Comparison of ENCODE assay signal across 17 cellular contexts in genomic region chr14:63282997-63283396, GRCh38.
DNase-seq lines count a peak whose midpoint lies in the region; ATAC-seq and TF ChIP-seq lines count a peak whose summit lies in the region.
"Had no signal": no experiment of that assay in that cellular context is flagged by ENCODE, and none has a peak within 500 bp of the region (broad histone marks: within the 10 kb centered on the region; RNA-seq: fewer than 3 reads in every experiment).

No MANE protein-coding gene starts in this region.

- TF ChIP-seq CTCF in AG10803 (conservative IDR thresholded peaks at IDR 0.05; ENCODE audit: low read length), result no peak
- TF ChIP-seq CTCF in foreskin fibroblast (IDR thresholded peaks at IDR 0.05; ENCODE audit: low read depth, low read length), result no peak

- DNase-seq in AG10803 (ENCODE audit: low read depth) (no peak), foreskin fibroblast (peak in 1 of 2 donors; percentile 30), DMS79 (lab: John Stamatoyannopoulos, UW) (no peak), kidney tubule cell (ENCODE audit: low spot score) (no peak), COLO668 (lab: John Stamatoyannopoulos, UW; ENCODE audit: unreplicated experiment) (no peak)
- DNase-seq: activated CD8-positive, alpha-beta memory T cell treated with anti-CD3 and anti-CD28 coated beads, Interleukin-2, amount 50 U/mL, for 4 hours; activated naive CD8-positive, alpha-beta T cell treated with anti-CD3 and anti-CD28 coated beads, Interleukin-2, amount 50 U/mL, for 24 hours; GDM1; KBM-7; NCI-H1436 treated with DMSO at 0.1 percent for 48 hours; stimulated activated CD4-positive, alpha-beta T cell treated with anti-CD3 and anti-CD28 coated beads, Interleukin-2, amount 100 ng/mL, for 48 hours; stimulated activated naive CD4-positive, alpha-beta T cell treated with Interleukin-2 at 50 U/mL for 16 hours had no signal

- ATAC-seq in GM18867 (IDR thresholded peaks at IDR 0.05; ENCODE audit: unreplicated experiment), result peak; percentile 90
- peak; percentile 87 for ATAC-seq in HG03175 (IDR thresholded peaks at IDR 0.05; ENCODE audit: unreplicated experiment)
- ATAC-seq in HG02884 (IDR thresholded peaks at IDR 0.05; ENCODE audit: unreplicated experiment), result no peak
- ATAC-seq: activated naive CD8-positive, alpha-beta T cell treated with anti-CD3 and anti-CD28 coated beads, Interleukin-2, amount 50 U/mL, for 24 hours; HCT116 had no signal

- H3K4me3 ChIP-seq in AG10803 (ENCODE audit: low read length) (peak overlapping the region; percentile 40), foreskin fibroblast (ENCODE audit: low read depth in 1 of 2, low read length in 2 of 2) (peak overlapping the region; percentile 15 to 30)
- H3K4me3 ChIP-seq: prostate gland had no signal
